Comparison of ENCODE assay signal across 8 cellular contexts in genomic region chr10:96831867-96832720, GRCh38. TPM values are rescaled to one million over a fixed set of nuclear protein-coding genes. Genes with fewer than 3 reads are reported as not detected.
DNase-seq lines count a peak whose midpoint lies in the region; ATAC-seq lines count a peak whose summit lies in the region.

Gene LCOR (plus strand): TSS chr10:96832298. CDS start chr10:96949058, 116,760 bp downstream.

- peak within 1 kb of the TSS; percentile 96 for H2BK5ac ChIP-seq in mesenchymal stem cell (ENCODE audit: low read depth, low read length, poor library complexity, severe bottlenecking)

- peak within 1 kb of the TSS; percentile 68 to 96 for H3K14ac ChIP-seq in mesenchymal stem cell (ENCODE audit: low read length in 2 of 2)

- peak within 1 kb of the TSS in 1 of 2 experiments; percentile 72 for H3K23ac ChIP-seq in mesenchymal stem cell (ENCODE audit: low read length in 2 of 2)

- H3K27me3 ChIP-seq in CD4-positive, CD25-positive, alpha-beta regulatory T cell (ENCODE audit: control insufficient read depth, insufficient read depth, low read length) = no peaks in the 10 kb centered on the region
- H3K27me3 ChIP-seq in mesenchymal stem cell (ENCODE audit: control insufficient read depth in 1 of 2, insufficient read depth in 1 of 2, low read length in 2 of 2) = peaks cover 0 to 1% of the 10 kb centered on the region in 2 experiments

- H3K4ac ChIP-seq in mesenchymal stem cell (ENCODE audit: low read depth in 1 of 2, low read length in 2 of 2) = peak within 1 kb of the TSS; percentile 35 to 96

- H2AK5ac ChIP-seq in mesenchymal stem cell (ENCODE audit: low read length, severe bottlenecking) = no peak within 1 kb of the TSS

- peak within 1 kb of the TSS; percentile 94 to 96 (median 95) for H3K27ac Mint-ChIP-seq in CD4-positive, CD25-positive, alpha-beta regulatory T cell
- peak within 1 kb of the TSS; percentile 96 to 99 for H3K27ac Mint-ChIP-seq in effector memory CD8-positive, alpha-beta T cell

- peak within 1 kb of the TSS; percentile 100 for H2BK15ac ChIP-seq in mesenchymal stem cell (ENCODE audit: low read depth, poor library complexity, severe bottlenecking)

- peaks cover 0 to 4% (median 0%) of the 10 kb centered on the region in 7 donors for H3K9me3 Mint-ChIP-seq in CD4-positive, CD25-positive, alpha-beta regulatory T cell
- H3K9me3 Mint-ChIP-seq in effector memory CD8-positive, alpha-beta T cell = no peaks in the 10 kb centered on the region

- peaks cover 28 to 56% (median 44%) of the 10 kb centered on the region in 4 donors for H3K4me1 Mint-ChIP-seq in CD4-positive, CD25-positive, alpha-beta regulatory T cell
- peaks cover 36 to 47% of the 10 kb centered on the region in 2 donors for H3K4me1 Mint-ChIP-seq in effector memory CD8-positive, alpha-beta T cell (ENCODE audit: low read depth in 2 of 2)

- H2AFZ ChIP-seq in mesenchymal stem cell (ENCODE audit: low read depth, low read length) = peak within 1 kb of the TSS; percentile 92

- peaks cover 35% of the 10 kb centered on the region for H3K4me1 ChIP-seq in CD4-positive, CD25-positive, alpha-beta regulatory T cell (ENCODE audit: control insufficient read depth, insufficient read depth, low read length, poor library complexity, severe bottlenecking)
- H3K4me1 ChIP-seq in mesenchymal stem cell (ENCODE audit: control insufficient read depth, insufficient read depth, low read depth, low read length) = peaks cover 1% of the 10 kb centered on the region

- no peaks in the 10 kb centered on the region for H3K9me3 ChIP-seq in CD4-positive, CD25-positive, alpha-beta regulatory T cell (ENCODE audit: control insufficient read depth in 2 of 2, low read length in 2 of 2)
- no peaks in the 10 kb centered on the region for H3K9me3 ChIP-seq in mesenchymal stem cell (ENCODE audit: control insufficient read depth, low read length)

- no peaks in the 10 kb centered on the region for H3K36me3 ChIP-seq in CD4-positive, CD25-positive, alpha-beta regulatory T cell (ENCODE audit: control insufficient read depth, insufficient read depth, low read length)
- H3K36me3 ChIP-seq in mesenchymal stem cell (ENCODE audit: control insufficient read depth in 1 of 2, insufficient read depth in 2 of 2, low read depth in 1 of 2, low read length in 2 of 2) = no peaks in the 10 kb centered on the region

- peak; percentile 74 to 76 for ATAC-seq in CD4-positive, CD25-positive, alpha-beta regulatory T cell (ENCODE audit: low read depth in 2 of 2)
- peak; percentile 57 for ATAC-seq in GM19395 (IDR thresholded peaks at IDR 0.05; ENCODE audit: unreplicated experiment)
- peak; percentile 24 for ATAC-seq in HG03558 (IDR thresholded peaks at IDR 0.05; ENCODE audit: extremely low read depth, unreplicated experiment)
- peak; percentile 73 for ATAC-seq in effector memory CD8-positive, alpha-beta T cell (replicated peaks)

- H3K4me3 ChIP-seq in CD4-positive, CD25-positive, alpha-beta regulatory T cell (ENCODE audit: low read depth, low read length) = peak within 1 kb of the TSS; percentile 88
- peak within 1 kb of the TSS; percentile 90 to 95 for H3K4me3 ChIP-seq in mesenchymal stem cell (ENCODE audit: insufficient read depth in 1 of 2, low read depth in 1 of 2, low read length in 2 of 2)

- peak within 1 kb of the TSS in 1 of 2 experiments; percentile 49 for H2BK12ac ChIP-seq in mesenchymal stem cell (ENCODE audit: low read length in 2 of 2)

- WGBS in mesenchymal stem cell = under 1% methylated on average over 48 of the region's 112 CpGs

- H3K9ac ChIP-seq in mesenchymal stem cell (ENCODE audit: low read length) = peak within 1 kb of the TSS; percentile 92

- peaks cover 4% of the 10 kb centered on the region for H3K36me3 Mint-ChIP-seq in CD4-positive, CD25-positive, alpha-beta regulatory T cell
- H3K36me3 Mint-ChIP-seq in effector memory CD8-positive, alpha-beta T cell (ENCODE audit: insufficient read depth) = peaks cover 24% of the 10 kb centered on the region

- H4K8ac ChIP-seq in mesenchymal stem cell (ENCODE audit: low read length) = peak within 1 kb of the TSS; percentile 93

- peak within 1 kb of the TSS; percentile 49 for H3K4me2 ChIP-seq in mesenchymal stem cell (ENCODE audit: low read length, poor library complexity, severe bottlenecking)

- peak within 1 kb of the TSS; percentile 92 for H3K27ac ChIP-seq in CD4-positive, CD25-positive, alpha-beta regulatory T cell (ENCODE audit: insufficient read depth, low read length, poor library complexity, severe bottlenecking)
- peak within 1 kb of the TSS; percentile 78 for H3K27ac ChIP-seq in mesenchymal stem cell (ENCODE audit: low read length, poor library complexity, severe bottlenecking)

- peaks cover 12% of the 10 kb centered on the region for H3K27me3 Mint-ChIP-seq in CD4-positive, CD25-positive, alpha-beta regulatory T cell
- H3K27me3 Mint-ChIP-seq in effector memory CD8-positive, alpha-beta T cell = no peaks in the 10 kb centered on the region

- peak within 1 kb of the TSS; percentile 96 for H2BK120ac ChIP-seq in mesenchymal stem cell (ENCODE audit: low read depth, low read length)

- peak within 1 kb of the TSS; percentile 90 for H4K91ac ChIP-seq in mesenchymal stem cell (ENCODE audit: low read length)

- DNase-seq in CD4-positive, CD25-positive, alpha-beta regulatory T cell = peak; percentile 76 to 88 (median 84)
- DNase-seq in NOMO-1 treated with dmso at 0.1 percent for 144 hours (lab: John Stamatoyannopoulos, UW; ENCODE audit: unreplicated experiment) (peak; percentile 74), mesenchymal stem cell (peak; percentile 91)
- peak; percentile 60 to 66 for DNase-seq in activated CD8-positive, alpha-beta memory T cell treated with anti-CD3 and anti-CD28 coated beads for 4 hours (ENCODE audit: low read depth in 2 of 2)
- DNase-seq in effector memory CD8-positive, alpha-beta T cell = peak; percentile 76 to 80 (median 77)
- peak; percentile 68 for DNase-seq in stimulated activated CD8-positive, alpha-beta memory T cell treated with anti-CD3 and anti-CD28 coated beads, Interleukin-12 subunit alpha, Interleukin-12 subunit beta, amount 100 ng/mL, for 24 hours (ENCODE audit: extremely low read depth)

- peak within 1 kb of the TSS; percentile 93 to 94 for H3K18ac ChIP-seq in mesenchymal stem cell (ENCODE audit: low read depth in 1 of 2, low read length in 2 of 2)

- H3K4me3 Mint-ChIP-seq in CD4-positive, CD25-positive, alpha-beta regulatory T cell = peak within 1 kb of the TSS; percentile 90 to 96 (median 93)
- H3K4me3 Mint-ChIP-seq in effector memory CD8-positive, alpha-beta T cell = peak within 1 kb of the TSS; percentile 91 to 96

- peaks cover 3% of the 10 kb centered on the region for H3K79me1 ChIP-seq in mesenchymal stem cell (replicated peaks; ENCODE audit: low read length, poor library complexity, severe bottlenecking)

RNA-seq across cellular contexts. Expression of gene LCOR, which starts in this region (rescaled TPM):
- total RNA-seq in CD4-positive, CD25-positive, alpha-beta regulatory T cell = 63.1 TPM
- polyA plus RNA-seq in CD4-positive, CD25-positive, alpha-beta regulatory T cell = 10 to 100 TPM; 12.7 to 17.7 (median 16.3) TPM
- polyA plus RNA-seq in mesenchymal stem cell (2013, experiment 1 of 2) = 8.9 TPM
- 9.6 TPM for polyA plus RNA-seq in mesenchymal stem cell (2013, experiment 2 of 2)

Comparison
In these comparisons a context has a peak if more than half of its experiments do, and no peak if none do; other contexts are left out.
1. Peak in every context shown above with its lines: DNase-seq, ATAC-seq, H3K4me3 ChIP-seq and H3K27ac ChIP-seq.
2. ATAC-seq: peak in every context shown above with its lines; median percentile 75 in CD4-positive, CD25-positive, alpha-beta regulatory T cell; 73 in effector memory CD8-positive, alpha-beta T cell; 57 in GM19395; 24 in HG03558.